In the genomic region with DNA sequence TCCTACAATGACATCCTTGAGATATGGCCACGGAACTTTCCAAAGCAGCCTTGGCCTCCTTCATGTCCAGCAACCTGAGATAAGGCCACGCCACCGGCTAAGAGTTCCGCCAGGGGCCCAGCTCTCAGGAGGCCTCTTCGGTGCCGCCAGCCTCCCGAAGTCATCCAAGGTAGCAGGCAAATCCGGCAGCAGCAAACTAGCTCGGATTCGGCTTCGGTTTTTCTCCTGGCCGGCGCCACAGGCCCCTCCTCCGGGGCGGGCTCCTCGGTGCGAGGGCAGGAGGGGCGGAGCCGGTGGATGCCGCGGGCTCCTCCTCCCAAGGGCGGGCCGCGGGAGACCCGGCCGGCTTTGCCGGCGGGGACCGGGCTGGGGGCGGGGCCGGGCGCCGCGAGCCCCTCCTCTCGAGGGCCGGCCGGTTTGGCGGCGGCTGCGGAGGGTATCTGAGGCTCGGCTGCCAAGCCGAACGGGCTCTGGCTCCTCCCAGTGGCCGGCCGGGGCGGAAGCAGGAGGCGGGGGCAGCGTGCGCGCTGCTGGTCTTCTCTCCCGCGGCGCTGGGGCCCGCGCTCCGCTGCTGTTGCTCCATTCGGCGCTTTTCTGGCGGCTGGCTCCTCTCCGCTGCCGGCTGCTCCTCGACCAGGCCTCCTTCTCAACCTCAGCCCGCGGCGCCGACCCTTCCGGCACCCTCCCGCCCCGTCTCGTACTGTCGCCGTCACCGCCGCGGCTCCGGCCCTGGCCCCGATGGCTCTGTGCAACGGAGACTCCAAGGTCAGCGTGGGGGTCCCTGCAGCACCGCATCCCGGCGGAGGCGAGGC, we compare ENCODE assay signal across 1 cellular context.
TF ChIP-seq lines count a peak whose summit lies in the region.

Gene GMPS, plus strand, starts transcription at position 518 of the 812 bp plus-strand sequence. Its CDS starts 221 bp downstream, at position 739.

TF ChIP-seq in HepG2, 621 proteins besides CTCF, POLR2A, EP300 and RAD21 (continued from another document and continues in another):
- peak; percentile 74 for TF ChIP-seq ZNF574 (CRISPR knock-in tag; IDR thresholded peaks at IDR 0.05)
- no peak for TF ChIP-seq IKZF1 (IDR thresholded peaks at IDR 0.05)
- peak; percentile 30 for TF ChIP-seq TEAD3 (CRISPR knock-in tag; optimal IDR thresholded peaks at IDR 0.05; ENCODE audit: borderline replicate concordance)
- TF ChIP-seq TFAP4 (IDR thresholded peaks at IDR 0.05; ENCODE audit: borderline replicate concordance, low read depth) = peak; percentile 5; the same call in 1 of the 2 replicates
- TF ChIP-seq PRDM10 (CRISPR knock-in tag; IDR thresholded peaks at IDR 0.05; ENCODE audit: low read depth) = 0 out of 2 replicates have a peak, but pooled peaks have one; percentile 50
- TF ChIP-seq SIN3B (IDR thresholded peaks at IDR 0.05; ENCODE audit: low read length) = no peak
- TF ChIP-seq RELA (CRISPR knock-in tag; IDR thresholded peaks at IDR 0.05) = no peak
- peak; percentile 69; the same call in 1 of the 2 replicates for TF ChIP-seq ZBTB25 (CRISPR knock-in tag; IDR thresholded peaks at IDR 0.05)
- TF ChIP-seq, protein P1, sequence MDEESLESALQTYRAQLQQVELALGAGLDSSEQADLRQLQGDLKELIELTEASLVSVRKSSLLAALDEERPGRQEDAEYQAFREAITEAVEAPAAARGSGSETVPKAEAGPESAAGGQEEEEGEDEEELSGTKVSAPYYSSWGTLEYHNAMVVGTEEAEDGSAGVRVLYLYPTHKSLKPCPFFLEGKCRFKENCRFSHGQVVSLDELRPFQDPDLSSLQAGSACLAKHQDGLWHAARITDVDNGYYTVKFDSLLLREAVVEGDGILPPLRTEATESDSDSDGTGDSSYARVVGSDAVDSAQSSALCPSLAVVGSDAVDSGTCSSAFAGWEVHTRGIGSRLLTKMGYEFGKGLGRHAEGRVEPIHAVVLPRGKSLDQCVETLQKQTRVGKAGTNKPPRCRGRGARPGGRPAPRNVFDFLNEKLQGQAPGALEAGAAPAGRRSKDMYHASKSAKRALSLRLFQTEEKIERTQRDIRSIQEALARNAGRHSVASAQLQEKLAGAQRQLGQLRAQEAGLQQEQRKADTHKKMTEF (CRISPR knock-in tag; IDR thresholded peaks at IDR 0.05) = peak; percentile 69
- peak; percentile 6; the same call in 1 of the 2 replicates for TF ChIP-seq MIER3 (CRISPR knock-in tag; IDR thresholded peaks at IDR 0.05; ENCODE audit: borderline replicate concordance)
- peak; percentile 80; the same call in 1 of the 2 replicates for TF ChIP-seq ARID4A (CRISPR knock-in tag; IDR thresholded peaks at IDR 0.05; ENCODE audit: borderline replicate concordance)
- no peak; the same call in 1 of the 2 replicates for TF ChIP-seq EEA1 (CRISPR knock-in tag; IDR thresholded peaks at IDR 0.05; ENCODE audit: borderline replicate concordance)
- peak; percentile 51; the same call in 1 of the 2 replicates for TF ChIP-seq ZNF383 (CRISPR knock-in tag; IDR thresholded peaks at IDR 0.05; ENCODE audit: borderline replicate concordance)
- TF ChIP-seq SAP130 (CRISPR knock-in tag; IDR thresholded peaks at IDR 0.05; ENCODE audit: low read depth) = peak; percentile 71
- TF ChIP-seq, protein P2, sequence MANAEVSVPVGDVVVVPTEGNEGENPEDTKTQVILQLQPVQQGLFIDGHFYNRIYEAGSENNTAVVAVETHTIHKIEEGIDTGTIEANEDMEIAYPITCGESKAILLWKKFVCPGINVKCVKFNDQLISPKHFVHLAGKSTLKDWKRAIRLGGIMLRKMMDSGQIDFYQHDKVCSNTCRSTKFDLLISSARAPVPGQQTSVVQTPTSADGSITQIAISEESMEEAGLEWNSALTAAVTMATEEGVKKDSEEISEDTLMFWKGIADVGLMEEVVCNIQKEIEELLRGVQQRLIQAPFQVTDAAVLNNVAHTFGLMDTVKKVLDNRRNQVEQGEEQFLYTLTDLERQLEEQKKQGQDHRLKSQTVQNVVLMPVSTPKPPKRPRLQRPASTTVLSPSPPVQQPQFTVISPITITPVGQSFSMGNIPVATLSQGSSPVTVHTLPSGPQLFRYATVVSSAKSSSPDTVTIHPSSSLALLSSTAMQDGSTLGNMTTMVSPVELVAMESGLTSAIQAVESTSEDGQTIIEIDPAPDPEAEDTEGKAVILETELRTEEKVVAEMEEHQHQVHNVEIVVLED (CRISPR knock-in tag; IDR thresholded peaks at IDR 0.05; ENCODE audit: borderline replicate concordance) = peak; percentile 47; the same call in 1 of the 2 replicates
- TF ChIP-seq FOXO1 (CRISPR knock-in tag; IDR thresholded peaks at IDR 0.05) = 0 out of 2 replicates have a peak, but pooled peaks have one; percentile 18
- TF ChIP-seq, protein P3, sequence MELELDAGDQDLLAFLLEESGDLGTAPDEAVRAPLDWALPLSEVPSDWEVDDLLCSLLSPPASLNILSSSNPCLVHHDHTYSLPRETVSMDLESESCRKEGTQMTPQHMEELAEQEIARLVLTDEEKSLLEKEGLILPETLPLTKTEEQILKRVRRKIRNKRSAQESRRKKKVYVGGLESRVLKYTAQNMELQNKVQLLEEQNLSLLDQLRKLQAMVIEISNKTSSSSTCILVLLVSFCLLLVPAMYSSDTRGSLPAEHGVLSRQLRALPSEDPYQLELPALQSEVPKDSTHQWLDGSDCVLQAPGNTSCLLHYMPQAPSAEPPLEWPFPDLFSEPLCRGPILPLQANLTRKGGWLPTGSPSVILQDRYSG (CRISPR knock-in tag; IDR thresholded peaks at IDR 0.05) = no peak
- peak; percentile 47; the same call in 1 of the 2 replicates for TF ChIP-seq ZNF274 (CRISPR knock-in tag; IDR thresholded peaks at IDR 0.05)
- no peak for TF ChIP-seq ZNF138 (CRISPR knock-in tag; IDR thresholded peaks at IDR 0.05; ENCODE audit: low read depth)
- peak; percentile 46; the same call in 1 of the 2 replicates for TF ChIP-seq CCDC6 (CRISPR knock-in tag; IDR thresholded peaks at IDR 0.05)
- TF ChIP-seq ZNF713 (CRISPR knock-in tag; IDR thresholded peaks at IDR 0.05) = 0 out of 2 replicates have a peak, but pooled peaks have one; percentile 51
- TF ChIP-seq SOX6 (IDR thresholded peaks at IDR 0.05) = no peak
- peak; percentile 60 for TF ChIP-seq SOX6 (CRISPR knock-in tag; IDR thresholded peaks at IDR 0.05)
- TF ChIP-seq RARA (CRISPR knock-in tag; IDR thresholded peaks at IDR 0.05) = no peak; the same call in 1 of the 2 replicates
- TF ChIP-seq ZSCAN29 (CRISPR knock-in tag; conservative IDR thresholded peaks at IDR 0.05) = peak; percentile 99
- peak; percentile 60; the same call in 1 of the 2 replicates for TF ChIP-seq THAP11 (CRISPR knock-in tag; IDR thresholded peaks at IDR 0.05)
- TF ChIP-seq THRA (CRISPR knock-in tag; IDR thresholded peaks at IDR 0.05; ENCODE audit: borderline replicate concordance) = peak; percentile 66
- no peak for TF ChIP-seq HNRNPL (IDR thresholded peaks at IDR 0.05; ENCODE audit: low read depth, low read length)
- no peak for TF ChIP-seq KAT2B (IDR thresholded peaks at IDR 0.05; ENCODE audit: borderline replicate concordance, low read depth, low read length)
- 0 out of 2 replicates have a peak, but pooled peaks have one; percentile 18 for TF ChIP-seq HDAC2 (CRISPR knock-in tag; IDR thresholded peaks at IDR 0.05)
- peak; percentile 77 for TF ChIP-seq DMAP1 (CRISPR knock-in tag; IDR thresholded peaks at IDR 0.05)
- peak; percentile 91 for TF ChIP-seq ZFX (CRISPR knock-in tag; IDR thresholded peaks at IDR 0.05; ENCODE audit: low read depth)
- TF ChIP-seq SIX1 (CRISPR knock-in tag; IDR thresholded peaks at IDR 0.05; ENCODE audit: borderline replicate concordance) = no peak
